In the genomic region with DNA sequence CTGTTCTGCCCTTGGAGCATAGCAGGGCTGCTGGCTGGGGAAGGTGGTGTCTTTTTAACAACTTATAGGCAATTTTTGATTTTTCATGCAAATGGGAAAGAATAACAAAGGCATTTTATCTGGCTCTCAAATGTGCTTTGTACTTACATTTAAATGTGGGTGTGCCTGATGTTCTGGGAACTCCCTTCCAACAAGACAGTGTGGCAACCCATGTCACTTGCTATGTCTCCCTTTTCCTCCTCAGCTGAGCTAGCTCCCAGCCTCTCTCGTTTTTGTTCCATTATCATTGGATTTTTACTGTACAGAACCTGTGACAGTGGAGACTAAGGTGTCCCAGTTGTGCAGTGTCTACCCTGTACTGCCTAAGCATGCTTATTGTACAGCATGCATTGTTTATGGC, we compare ENCODE assay signal across 16 cellular contexts.
"Had no signal": no experiment of that assay in that cellular context is flagged by ENCODE, and none has a peak within 500 bp of the region (broad histone marks: within the 10 kb centered on the region; RNA-seq: fewer than 3 reads in every experiment).

No MANE protein-coding gene starts in this region.

- H3K79me2 ChIP-seq: parathyroid adenoma had no signal

- H3K9me3 ChIP-seq: colonic mucosa, prostate gland, stomach, upper lobe of left lung, uterus had no signal

- H3K27me3 ChIP-seq: colonic mucosa, stomach, upper lobe of left lung, uterus had no signal

- H3K27ac ChIP-seq: colonic mucosa, parathyroid adenoma, prostate gland, stomach, upper lobe of left lung, uterus had no signal

- H3K4me3 ChIP-seq: colonic mucosa, prostate gland, stomach, upper lobe of left lung, uterus had no signal

- H3K4me1 ChIP-seq: colonic mucosa, parathyroid adenoma, prostate gland, stomach, uterus had no signal

- DNase-seq: colonic mucosa; dermis blood vessel endothelial cell; effector CD4-positive, alpha-beta T cell; foreskin melanocyte; islet precursor cell; naive B cell; occipital lobe; small intestine; stimulated activated CD4-positive, alpha-beta T cell treated with anti-CD3 and anti-CD28 coated beads, Interleukin-12 subunit alpha, Interleukin-12 subunit beta, amount 100 ng/mL, for 4 hours; stimulated activated naive CD4-positive, alpha-beta T cell; stomach; substantia nigra; upper lobe of left lung; uterus had no signal

- H2AFZ ChIP-seq: parathyroid adenoma had no signal

- H3K36me3 ChIP-seq: colonic mucosa, prostate gland, stomach, upper lobe of left lung, uterus had no signal
